Comparison of ENCODE assay signal across 1 cellular context in genomic region chr13:46620029-46620428, GRCh38.
TF ChIP-seq lines count a peak whose summit lies in the region.

No MANE protein-coding gene starts in this region.

TF ChIP-seq in GM12878, 131 proteins besides CTCF, POLR2A, EP300 and RAD21 (continued from another document):
- TF ChIP-seq NKRF (conservative IDR thresholded peaks at IDR 0.05) (no peak), CBFB (IDR thresholded peaks at IDR 0.05; ENCODE audit: low read depth) (no peak), SUZ12 (IDR thresholded peaks at IDR 0.05; ENCODE audit: unreplicated experiment) (no peak), PAX5 (IDR thresholded peaks at IDR 0.05; ENCODE audit: borderline replicate concordance, low read depth, low read length) (no peak), RAD51 (IDR thresholded peaks at IDR 0.05) (no peak)
